18 cellular contexts compared by ENCODE assay signal in genomic region chr11:70500076-70500847, GRCh38.
DNase-seq lines count a peak whose midpoint lies in the region; ATAC-seq and TF ChIP-seq lines count a peak whose summit lies in the region.
"Had no signal": no experiment of that assay in that cellular context is flagged by ENCODE, and none has a peak within 500 bp of the region (broad histone marks: within the 10 kb centered on the region; RNA-seq: fewer than 3 reads in every experiment).

No MANE protein-coding gene starts in this region.

- peak overlapping the region; percentile 40 for H2BK15ac ChIP-seq in neuronal stem cell (ENCODE audit: low read length)

- H3K18ac ChIP-seq in neuronal stem cell (ENCODE audit: low read length) = peak overlapping the region; percentile 84

- H4K8ac ChIP-seq in neuronal stem cell (ENCODE audit: low read depth, low read length) = peak overlapping the region; percentile 86

- H3K27me3 ChIP-seq in right cardiac atrium (ENCODE audit: control insufficient read depth, insufficient read depth) = no peaks in the 10 kb centered on the region
- H3K27me3 ChIP-seq in right atrium auricular region = no peaks in the 10 kb centered on the region
- H3K27me3 ChIP-seq in neuronal stem cell (ENCODE audit: control insufficient read depth in 3 of 3, insufficient read depth in 3 of 3, low read depth in 1 of 3, low read length in 3 of 3) = no peaks in the 10 kb centered on the region

- peak overlapping the region; percentile 88 for H2BK12ac ChIP-seq in neuronal stem cell (ENCODE audit: low read length)

- H4K91ac ChIP-seq in neuronal stem cell (ENCODE audit: low read depth, low read length, poor library complexity) = peak overlapping the region; percentile 93

- peak overlapping the region; percentile 52 for H3K27ac Mint-ChIP-seq in glutamatergic neuron (ENCODE audit: unreplicated experiment)

- peak overlapping the region; percentile 61 for H3K4ac ChIP-seq in neuronal stem cell (ENCODE audit: low read length)

- H3K4me3 ChIP-seq in right cardiac atrium (ENCODE audit: low read length) = no peak overlapping the region
- no peak overlapping the region for H3K4me3 ChIP-seq in right atrium auricular region
- no peak overlapping the region for H3K4me3 ChIP-seq in neuronal stem cell (ENCODE audit: low read length in 2 of 2)
- H3K4me3 ChIP-seq: HAP-1 had no signal

- peaks cover 32% of the 10 kb centered on the region for H3K4me1 Mint-ChIP-seq in glutamatergic neuron (ENCODE audit: low read depth, unreplicated experiment)

- 90% methylated on average over 25 of the region's 25 CpGs for WGBS in right cardiac atrium
- WGBS in neuronal stem cell (ENCODE audit: extremely low coverage in 2 of 2, insufficient read length in 2 of 2, insufficient replicate concordance in 1 of 2), 2 donors = no CpG with 5 or more reads among the region's 25 CpGs

- TF ChIP-seq CTCF in right atrium auricular region (IDR thresholded peaks at IDR 0.05) (no peak), glutamatergic neuron (IDR thresholded peaks at IDR 0.05; ENCODE audit: partially characterized antibody, unreplicated experiment) (no peak)

- peaks cover 18% of the 10 kb centered on the region for H3K9me3 Mint-ChIP-seq in glutamatergic neuron (ENCODE audit: unreplicated experiment)

- H3K9me3 ChIP-seq in right cardiac atrium (ENCODE audit: control insufficient read depth, low read length) = no peaks in the 10 kb centered on the region
- H3K9me3 ChIP-seq in right atrium auricular region = no peaks in the 10 kb centered on the region
- H3K9me3 ChIP-seq in neuronal stem cell (replicated peaks in 1 of 2; ENCODE audit: control insufficient read depth in 2 of 2, insufficient read depth in 1 of 2, low read depth in 1 of 2, low read length in 2 of 2) = no peaks in the 10 kb centered on the region
- H3K9me3 ChIP-seq: HAP-1 had no signal

- H3K23ac ChIP-seq in neuronal stem cell (ENCODE audit: low read depth, low read length, poor library complexity) = peak overlapping the region; percentile 80

- H3K79me1 ChIP-seq in neuronal stem cell (ENCODE audit: low read depth, low read length) = peaks cover 3% of the 10 kb centered on the region

- H3K4me3 Mint-ChIP-seq in glutamatergic neuron (ENCODE audit: unreplicated experiment) = no peak overlapping the region

- H3K27me3 Mint-ChIP-seq in glutamatergic neuron (ENCODE audit: unreplicated experiment) = peaks cover 4% of the 10 kb centered on the region

- no peak overlapping the region for H3K4me2 ChIP-seq in neuronal stem cell (ENCODE audit: insufficient read depth, low read length, poor library complexity, severe bottlenecking)

- H3K14ac ChIP-seq in neuronal stem cell (ENCODE audit: low read length) = peak overlapping the region; percentile 98

- no peak for ATAC-seq in right cardiac atrium
- no peak for ATAC-seq in GM18868 (IDR thresholded peaks at IDR 0.05; ENCODE audit: unreplicated experiment)
- ATAC-seq in GM21619 (IDR thresholded peaks at IDR 0.05; ENCODE audit: unreplicated experiment) = no peak

- H3K36me3 ChIP-seq in right atrium auricular region (no peaks in the 10 kb centered on the region), neuronal stem cell (replicated peaks in 1 of 2; ENCODE audit: control insufficient read depth in 2 of 2, insufficient read depth in 2 of 2, low read length in 2 of 2) (peaks cover 2 to 6% of the 10 kb centered on the region in 2 donors)
- H3K36me3 ChIP-seq: HAP-1 had no signal

- no peak overlapping the region for H3K27ac ChIP-seq in right cardiac atrium (ENCODE audit: low read length)
- no peak overlapping the region for H3K27ac ChIP-seq in right atrium auricular region
- no peak overlapping the region for H3K27ac ChIP-seq in neuronal stem cell (replicated peaks; ENCODE audit: low read length)

- peak overlapping the region; percentile 74 for H3K9ac ChIP-seq in neuronal stem cell (ENCODE audit: low read depth, low read length, poor library complexity)

- no peak overlapping the region for H2AFZ ChIP-seq in neuronal stem cell (ENCODE audit: low read length)

- no peak overlapping the region for H2BK5ac ChIP-seq in neuronal stem cell (ENCODE audit: low read length)

- H3K4me1 ChIP-seq in right cardiac atrium (ENCODE audit: control insufficient read depth, insufficient read depth, low read length) (peaks cover 2% of the 10 kb centered on the region), right atrium auricular region (no peaks in the 10 kb centered on the region), neuronal stem cell (ENCODE audit: control insufficient read depth in 2 of 2, insufficient read depth in 1 of 2, low read depth in 1 of 2, low read length in 2 of 2) (peaks cover 18 to 36% of the 10 kb centered on the region in 2 donors)

- H2AK5ac ChIP-seq in neuronal stem cell (ENCODE audit: low read depth, low read length) = peak overlapping the region; percentile 48

- no peak overlapping the region for H2BK120ac ChIP-seq in neuronal stem cell (ENCODE audit: low read depth, low read length)

- DNase-seq in right cardiac atrium (peak in 2 of 3 donors; percentile 16 to 27), right atrium auricular region (ENCODE audit: low spot score) (no peak), glutamatergic neuron (no peak), neuronal stem cell (ENCODE audit: low spot score) (no peak), iPS-NIHi7 (ENCODE audit: extremely low spot score) (no peak), cortex of kidney (lab: John Stamatoyannopoulos, UW) (no peak)
- DNase-seq: DMS 273 treated with DMSO at 0.1 percent for 48 hours, GF-D8, IMR-90, Kasumi-1, NCI-H1105, NCI-H1694, NCI-H2107, NCI-H2227 treated with DMSO at 0.1 percent for 48 hours, NCI-H524 had no signal

- H3K36me3 Mint-ChIP-seq in glutamatergic neuron (ENCODE audit: unreplicated experiment) = no peaks in the 10 kb centered on the region

- intact Hi-C loops in right cardiac atrium (cut with DNase I) = no loop called here

Comparison
In these comparisons a context has a peak if more than half of its experiments do, and no peak if none do; other contexts are left out.
1. DNase-seq: peak in right cardiac atrium (2 of 3); none in right atrium auricular region (single experiment), glutamatergic neuron (single experiment), neuronal stem cell (single experiment), iPS-NIHi7 (single experiment) and cortex of kidney (single experiment).